Comparison of ENCODE assay signal across 1 cellular context in the genomic region with DNA sequence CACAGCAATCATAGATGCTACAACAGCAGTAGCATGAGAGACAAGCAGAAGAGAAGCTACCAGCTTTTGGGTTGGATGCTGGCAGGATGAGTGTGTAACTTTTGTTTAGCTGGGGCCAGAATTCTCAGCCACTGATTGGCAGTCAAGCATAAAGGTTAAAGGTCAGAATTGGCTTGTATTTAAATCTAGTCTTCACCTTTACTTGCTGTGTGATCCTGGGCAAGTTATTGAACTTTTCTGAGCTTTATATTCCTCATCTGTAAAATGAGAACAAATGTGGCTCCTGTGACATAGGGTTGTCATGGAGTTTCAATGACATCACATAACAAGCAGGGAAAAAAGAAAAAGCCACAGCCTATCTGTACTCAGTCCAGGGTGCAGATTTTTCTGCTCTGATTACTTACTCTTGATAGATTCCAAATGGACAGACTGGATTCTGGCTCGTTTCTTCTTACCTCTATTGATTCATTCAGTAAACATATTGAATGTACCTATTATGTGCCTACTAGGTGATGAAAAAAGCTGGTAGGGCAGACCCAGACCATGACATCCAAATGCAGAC.
A peak's percentile ranks its signal among the peaks of the same experiment; 100 is the strongest.
TF ChIP-seq lines count a peak whose summit lies in the region.

No MANE protein-coding gene starts in this region.

TF ChIP-seq in K562, 482 proteins besides CTCF, POLR2A, EP300 and RAD21:
- TF ChIP-seq ZNF3 (CRISPR knock-in tag; IDR thresholded peaks at IDR 0.05) (no peak), POLR3G (IDR thresholded peaks at IDR 0.05; ENCODE audit: extremely low read depth, insufficient read length, insufficient replicate concordance) (no peak), PHTF2 (CRISPR knock-in tag; IDR thresholded peaks at IDR 0.05) (no peak), NR2C2 (CRISPR knock-in tag; IDR thresholded peaks at IDR 0.05) (no peak), NR2C2 (tag; IDR thresholded peaks at IDR 0.05) (peak; percentile 33; the same call in 1 of the 2 replicates), RBM14 (IDR thresholded peaks at IDR 0.05; ENCODE audit: borderline replicate concordance, insufficient read depth, low read depth, low read length) (no peak), MAFK (IDR thresholded peaks at IDR 0.05; ENCODE audit: low read length) (no peak), ZNF583 (CRISPR knock-in tag; IDR thresholded peaks at IDR 0.05) (no peak), HNRNPH1 (optimal IDR thresholded peaks at IDR 0.05; ENCODE audit: low read depth, low read length) (no peak), RFX1 (IDR thresholded peaks at IDR 0.05) (peak; percentile 31; the same call in 1 of the 2 replicates), ILF3 (IDR thresholded peaks at IDR 0.05; ENCODE audit: borderline replicate concordance) (no peak), NR2C1 (IDR thresholded peaks at IDR 0.05) (peak; percentile 67), NR2C1 (tag; IDR thresholded peaks at IDR 0.05) (0 out of 2 replicates have a peak, but pooled peaks have one; percentile 52), SAFB2 (IDR thresholded peaks at IDR 0.05; ENCODE audit: borderline replicate concordance, low read depth, low read length, severe bottlenecking) (no peak), KDM1A (IDR thresholded peaks at IDR 0.05) (peak; percentile 29 to 53; a peak in 2 of 4 replicates)
- TF ChIP-seq, protein P1, sequence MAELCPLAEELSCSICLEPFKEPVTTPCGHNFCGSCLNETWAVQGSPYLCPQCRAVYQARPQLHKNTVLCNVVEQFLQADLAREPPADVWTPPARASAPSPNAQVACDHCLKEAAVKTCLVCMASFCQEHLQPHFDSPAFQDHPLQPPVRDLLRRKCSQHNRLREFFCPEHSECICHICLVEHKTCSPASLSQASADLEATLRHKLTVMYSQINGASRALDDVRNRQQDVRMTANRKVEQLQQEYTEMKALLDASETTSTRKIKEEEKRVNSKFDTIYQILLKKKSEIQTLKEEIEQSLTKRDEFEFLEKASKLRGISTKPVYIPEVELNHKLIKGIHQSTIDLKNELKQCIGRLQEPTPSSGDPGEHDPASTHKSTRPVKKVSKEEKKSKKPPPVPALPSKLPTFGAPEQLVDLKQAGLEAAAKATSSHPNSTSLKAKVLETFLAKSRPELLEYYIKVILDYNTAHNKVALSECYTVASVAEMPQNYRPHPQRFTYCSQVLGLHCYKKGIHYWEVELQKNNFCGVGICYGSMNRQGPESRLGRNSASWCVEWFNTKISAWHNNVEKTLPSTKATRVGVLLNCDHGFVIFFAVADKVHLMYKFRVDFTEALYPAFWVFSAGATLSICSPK (IDR thresholded peaks at IDR 0.05; ENCODE audit: borderline replicate concordance), result no peak
- TF ChIP-seq, protein P2, sequence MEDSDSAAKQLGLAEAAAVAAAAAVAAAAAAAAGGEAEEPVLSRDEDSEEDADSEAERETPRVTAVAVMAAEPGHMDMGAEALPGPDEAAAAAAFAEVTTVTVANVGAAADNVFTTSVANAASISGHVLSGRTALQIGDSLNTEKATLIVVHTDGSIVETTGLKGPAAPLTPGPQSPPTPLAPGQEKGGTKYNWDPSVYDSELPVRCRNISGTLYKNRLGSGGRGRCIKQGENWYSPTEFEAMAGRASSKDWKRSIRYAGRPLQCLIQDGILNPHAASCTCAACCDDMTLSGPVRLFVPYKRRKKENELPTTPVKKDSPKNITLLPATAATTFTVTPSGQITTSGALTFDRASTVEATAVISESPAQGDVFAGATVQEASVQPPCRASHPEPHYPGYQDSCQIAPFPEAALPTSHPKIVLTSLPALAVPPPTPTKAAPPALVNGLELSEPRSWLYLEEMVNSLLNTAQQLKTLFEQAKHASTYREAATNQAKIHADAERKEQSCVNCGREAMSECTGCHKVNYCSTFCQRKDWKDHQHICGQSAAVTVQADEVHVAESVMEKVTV (CRISPR knock-in tag; IDR thresholded peaks at IDR 0.05), result no peak
- TF ChIP-seq, protein P3, sequence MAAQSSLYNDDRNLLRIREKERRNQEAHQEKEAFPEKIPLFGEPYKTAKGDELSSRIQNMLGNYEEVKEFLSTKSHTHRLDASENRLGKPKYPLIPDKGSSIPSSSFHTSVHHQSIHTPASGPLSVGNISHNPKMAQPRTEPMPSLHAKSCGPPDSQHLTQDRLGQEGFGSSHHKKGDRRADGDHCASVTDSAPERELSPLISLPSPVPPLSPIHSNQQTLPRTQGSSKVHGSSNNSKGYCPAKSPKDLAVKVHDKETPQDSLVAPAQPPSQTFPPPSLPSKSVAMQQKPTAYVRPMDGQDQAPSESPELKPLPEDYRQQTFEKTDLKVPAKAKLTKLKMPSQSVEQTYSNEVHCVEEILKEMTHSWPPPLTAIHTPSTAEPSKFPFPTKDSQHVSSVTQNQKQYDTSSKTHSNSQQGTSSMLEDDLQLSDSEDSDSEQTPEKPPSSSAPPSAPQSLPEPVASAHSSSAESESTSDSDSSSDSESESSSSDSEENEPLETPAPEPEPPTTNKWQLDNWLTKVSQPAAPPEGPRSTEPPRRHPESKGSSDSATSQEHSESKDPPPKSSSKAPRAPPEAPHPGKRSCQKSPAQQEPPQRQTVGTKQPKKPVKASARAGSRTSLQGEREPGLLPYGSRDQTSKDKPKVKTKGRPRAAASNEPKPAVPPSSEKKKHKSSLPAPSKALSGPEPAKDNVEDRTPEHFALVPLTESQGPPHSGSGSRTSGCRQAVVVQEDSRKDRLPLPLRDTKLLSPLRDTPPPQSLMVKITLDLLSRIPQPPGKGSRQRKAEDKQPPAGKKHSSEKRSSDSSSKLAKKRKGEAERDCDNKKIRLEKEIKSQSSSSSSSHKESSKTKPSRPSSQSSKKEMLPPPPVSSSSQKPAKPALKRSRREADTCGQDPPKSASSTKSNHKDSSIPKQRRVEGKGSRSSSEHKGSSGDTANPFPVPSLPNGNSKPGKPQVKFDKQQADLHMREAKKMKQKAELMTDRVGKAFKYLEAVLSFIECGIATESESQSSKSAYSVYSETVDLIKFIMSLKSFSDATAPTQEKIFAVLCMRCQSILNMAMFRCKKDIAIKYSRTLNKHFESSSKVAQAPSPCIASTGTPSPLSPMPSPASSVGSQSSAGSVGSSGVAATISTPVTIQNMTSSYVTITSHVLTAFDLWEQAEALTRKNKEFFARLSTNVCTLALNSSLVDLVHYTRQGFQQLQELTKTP (IDR thresholded peaks at IDR 0.05; ENCODE audit: low read depth in 1 of 2, partially characterized antibody in 2 of 2), result no peak
- TF ChIP-seq, protein P4, sequence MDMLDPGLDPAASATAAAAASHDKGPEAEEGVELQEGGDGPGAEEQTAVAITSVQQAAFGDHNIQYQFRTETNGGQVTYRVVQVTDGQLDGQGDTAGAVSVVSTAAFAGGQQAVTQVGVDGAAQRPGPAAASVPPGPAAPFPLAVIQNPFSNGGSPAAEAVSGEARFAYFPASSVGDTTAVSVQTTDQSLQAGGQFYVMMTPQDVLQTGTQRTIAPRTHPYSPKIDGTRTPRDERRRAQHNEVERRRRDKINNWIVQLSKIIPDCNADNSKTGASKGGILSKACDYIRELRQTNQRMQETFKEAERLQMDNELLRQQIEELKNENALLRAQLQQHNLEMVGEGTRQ (CRISPR knock-in tag; IDR thresholded peaks at IDR 0.05), result no peak
- TF ChIP-seq, protein P5, sequence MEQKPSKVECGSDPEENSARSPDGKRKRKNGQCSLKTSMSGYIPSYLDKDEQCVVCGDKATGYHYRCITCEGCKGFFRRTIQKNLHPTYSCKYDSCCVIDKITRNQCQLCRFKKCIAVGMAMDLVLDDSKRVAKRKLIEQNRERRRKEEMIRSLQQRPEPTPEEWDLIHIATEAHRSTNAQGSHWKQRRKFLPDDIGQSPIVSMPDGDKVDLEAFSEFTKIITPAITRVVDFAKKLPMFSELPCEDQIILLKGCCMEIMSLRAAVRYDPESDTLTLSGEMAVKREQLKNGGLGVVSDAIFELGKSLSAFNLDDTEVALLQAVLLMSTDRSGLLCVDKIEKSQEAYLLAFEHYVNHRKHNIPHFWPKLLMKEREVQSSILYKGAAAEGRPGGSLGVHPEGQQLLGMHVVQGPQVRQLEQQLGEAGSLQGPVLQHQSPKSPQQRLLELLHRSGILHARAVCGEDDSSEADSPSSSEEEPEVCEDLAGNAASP (IDR thresholded peaks at IDR 0.05), result no peak
